In the genomic region with DNA sequence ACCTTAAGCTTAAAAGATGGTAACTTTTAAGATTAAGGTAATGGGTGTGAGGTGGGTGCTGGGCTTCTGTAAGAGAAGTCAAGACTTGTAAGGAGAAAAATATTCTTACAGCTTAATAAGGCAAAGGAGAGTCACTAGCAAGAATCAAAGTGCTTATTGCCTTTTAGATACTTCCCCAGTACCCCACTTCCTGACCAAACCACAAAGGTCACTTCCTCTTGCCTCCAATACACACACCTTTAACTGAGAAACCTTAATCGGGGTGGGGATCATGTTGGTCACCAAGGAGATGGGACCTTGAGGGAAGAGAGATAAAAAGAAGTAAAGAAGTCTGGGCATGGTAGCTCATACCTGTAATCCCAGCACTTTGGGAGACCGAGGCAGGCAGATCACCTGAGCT, we compare ENCODE assay signal across 12 cellular contexts. TPM values are rescaled to one million over a fixed set of nuclear protein-coding genes. Genes with fewer than 3 reads are reported as not detected.
DNase-seq lines count a peak whose midpoint lies in the region; ATAC-seq lines count a peak whose summit lies in the region.
"Had no signal": no experiment of that assay in that cellular context is flagged by ENCODE, and none has a peak within 500 bp of the region (broad histone marks: within the 10 kb centered on the region; RNA-seq: fewer than 3 reads in every experiment).

No MANE protein-coding gene starts in this region.

- ATAC-seq in GM18511 (IDR thresholded peaks at IDR 0.05; ENCODE audit: unreplicated experiment): peak; percentile 73
- peak; percentile 75 for ATAC-seq in HG03066 (IDR thresholded peaks at IDR 0.05; ENCODE audit: low read depth, unreplicated experiment)
- ATAC-seq in left colon: peak; percentile 33
- no peak for ATAC-seq in HG02571 (IDR thresholded peaks at IDR 0.05; ENCODE audit: unreplicated experiment)
- ATAC-seq in Right ventricle myocardium inferior: no peak

- DNase-seq in RPMI8226: peak; percentile 26
- DNase-seq in left colon: no peak
- no peak for DNase-seq in HuH-7 (ENCODE audit: low spot score)
- DNase-seq in medulla oblongata (ENCODE audit: extremely low spot score): no peak
- no peak for DNase-seq in Right ventricle myocardium inferior (ENCODE audit: missing footprints)
- DNase-seq: activated effector memory CD4-positive, alpha-beta T cell treated with anti-CD3 and anti-CD28 coated beads, Interleukin-2, amount 50 U/mL, for 16 hours; EL; NCI-H1930; stimulated activated CD4-positive, alpha-beta T cell treated with anti-CD3 and anti-CD28 coated beads, Interleukin-4, amount 100 ng/mL, for 24 hours had no signal

- intact Hi-C loops in left colon (cut with DNase I, micrococcal nuclease): loop anchor here in 1 of 2 donors (10.0 kb wide), 1 partner anchor 386 kb away; no protein-coding TSS in a partner anchor
- intact Hi-C loops in Right ventricle myocardium inferior (cut with DNase I): no loop called here

RNA-seq across cellular contexts. Expression of gene ATG16L1, which starts 10.6 kb away (rescaled TPM):
- 10 to 100 TPM; 34.5 to 36.2 TPM for total RNA-seq in left colon
- total RNA-seq in Right ventricle myocardium inferior: 15.4 TPM

Comparison
In these comparisons a context has a peak if more than half of its experiments do, and no peak if none do; other contexts are left out.
1. ATAC-seq: peak in GM18511 (single experiment), HG03066 (single experiment) and left colon (single experiment); none in HG02571 (single experiment) and Right ventricle myocardium inferior (single experiment).